ENCODE assay signal across 11 cellular contexts in the genomic region with DNA sequence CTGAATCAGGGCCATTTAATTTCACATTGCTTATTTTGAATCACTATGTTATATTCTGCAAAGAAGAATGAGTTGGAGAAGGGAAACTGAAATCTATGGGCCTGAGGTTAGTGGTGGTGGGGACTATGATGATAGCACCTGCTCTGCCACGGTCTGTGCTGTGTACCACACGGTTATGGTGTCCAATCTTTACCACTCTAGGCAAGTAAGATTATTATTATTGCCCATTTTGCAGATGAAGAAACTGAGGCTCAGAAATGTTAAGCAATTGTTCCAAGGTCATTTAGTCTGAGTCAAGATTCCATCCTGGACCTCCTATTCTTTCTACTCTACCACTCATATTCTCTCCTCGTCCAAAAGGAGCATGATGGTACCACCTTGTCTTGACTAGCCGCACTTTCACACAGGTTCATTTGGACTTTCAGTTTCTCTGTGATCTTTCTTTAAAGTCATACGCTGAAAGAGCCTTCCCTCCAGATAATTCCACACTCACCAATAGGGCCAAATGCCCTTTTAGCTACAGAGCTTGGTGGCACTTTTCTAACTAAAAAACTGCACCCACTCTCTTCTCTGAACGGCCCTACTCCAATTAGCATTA. TPM values are rescaled to one million over a fixed set of nuclear protein-coding genes. Genes with fewer than 3 reads are reported as not detected.
DNase-seq lines count a peak whose midpoint lies in the region; ATAC-seq and TF ChIP-seq lines count a peak whose summit lies in the region.
"Had no signal": no experiment of that assay in that cellular context is flagged by ENCODE, and none has a peak within 500 bp of the region (broad histone marks: within the 10 kb centered on the region; RNA-seq: fewer than 3 reads in every experiment).

No MANE protein-coding gene starts in this region.

- H3K36me3 ChIP-seq in left ventricle myocardium inferior (no peaks in the 10 kb centered on the region), heart left ventricle (no peaks in the 10 kb centered on the region), PC-3 (ENCODE audit: low read depth, low read length) (no peaks in the 10 kb centered on the region), neuronal stem cell (replicated peaks in 1 of 2; ENCODE audit: control insufficient read depth in 2 of 2, insufficient read depth in 2 of 2, low read length in 2 of 2) (no peaks in the 10 kb centered on the region)
- H3K36me3 ChIP-seq: gastroesophageal sphincter had no signal

- H2BK15ac ChIP-seq in neuronal stem cell (ENCODE audit: low read length): no peak overlapping the region

- H3K18ac ChIP-seq in neuronal stem cell (ENCODE audit: low read length): no peak overlapping the region

- H3K9ac ChIP-seq in PC-3 (ENCODE audit: low read length): no peak overlapping the region
- no peak overlapping the region for H3K9ac ChIP-seq in neuronal stem cell (ENCODE audit: low read depth, low read length, poor library complexity)

- ATAC-seq in heart left ventricle (no peak), HG02798 (IDR thresholded peaks at IDR 0.05; ENCODE audit: poor library complexity, unreplicated experiment) (peak; percentile 18), PC-3 (no peak)
- ATAC-seq in stimulated activated naive B cell treated with anti-CD40 and anti-IgM and Interleukin-4, amounts not matched to agents 10 μg/mL and 1 μg/mL and 100 μg/mL, for 72 hours (replicated peaks): no peak
- ATAC-seq: gastroesophageal sphincter had no signal

- H3K27ac ChIP-seq in left ventricle myocardium inferior (replicated peaks): peak overlapping the region; percentile 18
- peak overlapping the region in 2 of 12 donors; percentile 21 to 22 for H3K27ac ChIP-seq in heart left ventricle
- H3K27ac ChIP-seq in PC-3 (ENCODE audit: low read length): no peak overlapping the region
- no peak overlapping the region for H3K27ac ChIP-seq in neuronal stem cell (replicated peaks; ENCODE audit: low read length)

- no peak overlapping the region for H3K23ac ChIP-seq in neuronal stem cell (ENCODE audit: low read depth, low read length, poor library complexity)

- H3K79me1 ChIP-seq in neuronal stem cell (ENCODE audit: low read depth, low read length): no peaks in the 10 kb centered on the region

- no peak overlapping the region for H2BK12ac ChIP-seq in neuronal stem cell (ENCODE audit: low read length)

- no peak overlapping the region for H2BK5ac ChIP-seq in neuronal stem cell (ENCODE audit: low read length)

- no peaks in the 10 kb centered on the region for H4K20me1 ChIP-seq in PC-3 (ENCODE audit: low read length)

- H3K9me3 Mint-ChIP-seq in activated naive CD8-positive, alpha-beta T cell (ENCODE audit: low read depth): no peaks in the 10 kb centered on the region
- peaks cover 6 to 7% of the 10 kb centered on the region in 2 donors for H3K9me3 Mint-ChIP-seq in stimulated activated naive B cell treated with anti-CD40 and anti-IgM and Interleukin-4, amounts not matched to agents 10 μg/mL and 1 μg/mL and 100 μg/mL, for 72 hours

- peak overlapping the region; percentile 85 for H3K27ac Mint-ChIP-seq in activated naive CD8-positive, alpha-beta T cell
- peak overlapping the region; percentile 81 for H3K27ac Mint-ChIP-seq in stimulated activated naive B cell treated with anti-CD40 and anti-IgM and Interleukin-4, amounts not matched to agents 10 μg/mL and 1 μg/mL and 100 μg/mL, for 72 hours

- TF ChIP-seq POLR2A in heart left ventricle (IDR thresholded peaks at IDR 0.05): no peak

- no peak overlapping the region for H2AFZ ChIP-seq in PC-3 (ENCODE audit: low read length)
- no peak overlapping the region for H2AFZ ChIP-seq in neuronal stem cell (ENCODE audit: low read length)

- no peak overlapping the region for H2BK120ac ChIP-seq in neuronal stem cell (ENCODE audit: low read depth, low read length)

- H3K9me3 ChIP-seq in left ventricle myocardium inferior (replicated peaks): peaks cover 4% of the 10 kb centered on the region
- H3K9me3 ChIP-seq in heart left ventricle: no peaks in the 10 kb centered on the region
- H3K9me3 ChIP-seq in PC-3 (ENCODE audit: low read length): no peaks in the 10 kb centered on the region
- H3K9me3 ChIP-seq in neuronal stem cell (replicated peaks in 1 of 2; ENCODE audit: control insufficient read depth in 2 of 2, insufficient read depth in 1 of 2, low read depth in 1 of 2, low read length in 2 of 2): peaks cover 0 to 9% of the 10 kb centered on the region in 2 donors
- H3K9me3 ChIP-seq: gastroesophageal sphincter, mucosa of descending colon had no signal

- no peak overlapping the region for H2AK5ac ChIP-seq in neuronal stem cell (ENCODE audit: low read depth, low read length)

- peak overlapping the region; percentile 69 for H3K4me3 Mint-ChIP-seq in activated naive CD8-positive, alpha-beta T cell
- H3K4me3 Mint-ChIP-seq in stimulated activated naive B cell treated with anti-CD40 and anti-IgM and Interleukin-4, amounts not matched to agents 10 μg/mL and 1 μg/mL and 100 μg/mL, for 72 hours: peak overlapping the region in 1 of 2 donors; percentile 2

- no peaks in the 10 kb centered on the region for H3F3A ChIP-seq in PC-3 (ENCODE audit: low read length, unreplicated experiment)

- H3K4ac ChIP-seq in neuronal stem cell (ENCODE audit: low read length): no peak overlapping the region

- peaks cover 7% of the 10 kb centered on the region for H3K36me3 Mint-ChIP-seq in activated naive CD8-positive, alpha-beta T cell
- peaks cover 12 to 21% of the 10 kb centered on the region in 2 donors for H3K36me3 Mint-ChIP-seq in stimulated activated naive B cell treated with anti-CD40 and anti-IgM and Interleukin-4, amounts not matched to agents 10 μg/mL and 1 μg/mL and 100 μg/mL, for 72 hours

- no peak overlapping the region for H4K91ac ChIP-seq in neuronal stem cell (ENCODE audit: low read depth, low read length, poor library complexity)

- H3K14ac ChIP-seq in neuronal stem cell (ENCODE audit: low read length): no peak overlapping the region

- 92 to 98% (median 93%) methylated on average over 6 of the region's 6 CpGs for WGBS in heart left ventricle, 4 donors
- no CpG with 5 or more reads among the region's 6 CpGs for WGBS in neuronal stem cell (ENCODE audit: extremely low coverage in 2 of 2, insufficient read length in 2 of 2, insufficient replicate concordance in 1 of 2), 2 donors

- CTCF ChIA-PET in PC-3 (lab: Charles Lee): no interaction called here

- H3K27me3 Mint-ChIP-seq in activated naive CD8-positive, alpha-beta T cell: no peaks in the 10 kb centered on the region
- H3K27me3 Mint-ChIP-seq in stimulated activated naive B cell treated with anti-CD40 and anti-IgM and Interleukin-4, amounts not matched to agents 10 μg/mL and 1 μg/mL and 100 μg/mL, for 72 hours: no peaks in the 10 kb centered on the region

- intact Hi-C loops in left ventricle myocardium inferior (cut with micrococcal nuclease) (no loop called here), heart left ventricle (cut with DNase I) (no loop called here), PC-3 (cut with micrococcal nuclease) (no loop called here)

- no peak for TF ChIP-seq CTCF in left ventricle myocardium inferior (IDR thresholded peaks at IDR 0.05; ENCODE audit: borderline replicate concordance)
- TF ChIP-seq CTCF in heart left ventricle (IDR thresholded peaks at IDR 0.05): no peak
- no peak for TF ChIP-seq CTCF in PC-3 (conservative IDR thresholded peaks at IDR 0.05; ENCODE audit: low read depth, low read length)

- H3K27me3 ChIP-seq in left ventricle myocardium inferior (ENCODE audit: low read depth) (no peaks in the 10 kb centered on the region), heart left ventricle (no peaks in the 10 kb centered on the region), PC-3 (ENCODE audit: low read length) (no peaks in the 10 kb centered on the region), neuronal stem cell (ENCODE audit: control insufficient read depth in 3 of 3, insufficient read depth in 3 of 3, low read depth in 1 of 3, low read length in 3 of 3) (no peaks in the 10 kb centered on the region)
- H3K27me3 ChIP-seq: gastroesophageal sphincter had no signal

- no peak for DNase-seq in left ventricle myocardium inferior
- DNase-seq in heart left ventricle: no peak
- DNase-seq in stimulated activated naive B cell treated with anti-CD40 and anti-IgM and Interleukin-4, amounts not matched to agents 10 μg/mL and 1 μg/mL and 100 μg/mL, for 72 hours: no peak
- no peak for DNase-seq in PC-3
- no peak for DNase-seq in neuronal stem cell (ENCODE audit: low spot score)
- DNase-seq in NCI-H510A treated with DMSO at 0.1 percent for 48 hours (lab: John Stamatoyannopoulos, UW): no peak
- DNase-seq: mucosa of descending colon, NCI-H2029 had no signal

- H3K4me1 ChIP-seq in left ventricle myocardium inferior: peaks cover 91% of the 10 kb centered on the region
- peaks cover 6 to 94% (median 64%) of the 10 kb centered on the region in 12 donors for H3K4me1 ChIP-seq in heart left ventricle
- H3K4me1 ChIP-seq in PC-3 (ENCODE audit: insufficient read depth, low read length): peaks cover 3% of the 10 kb centered on the region; the same call in 1 of the 2 replicates
- peaks cover 15% of the 10 kb centered on the region in 2 donors for H3K4me1 ChIP-seq in neuronal stem cell (ENCODE audit: control insufficient read depth in 2 of 2, insufficient read depth in 1 of 2, low read depth in 1 of 2, low read length in 2 of 2)

- H3K9me2 ChIP-seq in PC-3 (replicated peaks; ENCODE audit: low read length): no peaks in the 10 kb centered on the region

- H3K79me2 ChIP-seq in PC-3 (ENCODE audit: low read length): peaks cover 8% of the 10 kb centered on the region; the same call in 1 of the 2 replicates

- H3K4me2 ChIP-seq in PC-3 (ENCODE audit: low read length): no peak overlapping the region
- H3K4me2 ChIP-seq in neuronal stem cell (ENCODE audit: insufficient read depth, low read length, poor library complexity, severe bottlenecking): no peak overlapping the region

- no TSS peak for BruUV-seq in PC-3 (replicated peaks; lab: Mats Ljungman, UMichigan)

- POLR2A ChIA-PET in PC-3 (lab: Charles Lee; ENCODE audit: unreplicated experiment): no interaction called here

- H4K8ac ChIP-seq in neuronal stem cell (ENCODE audit: low read depth, low read length): no peak overlapping the region

- no peak overlapping the region for H3K4me3 ChIP-seq in left ventricle myocardium inferior
- H3K4me3 ChIP-seq in heart left ventricle: no peak overlapping the region
- no peak overlapping the region for H3K4me3 ChIP-seq in PC-3 (ENCODE audit: low read length)
- H3K4me3 ChIP-seq in neuronal stem cell (ENCODE audit: low read length in 2 of 2): no peak overlapping the region
- H3K4me3 ChIP-seq: gastroesophageal sphincter, mucosa of descending colon had no signal

- H3K4me1 Mint-ChIP-seq in activated naive CD8-positive, alpha-beta T cell (ENCODE audit: low read depth): peaks cover 76% of the 10 kb centered on the region
- H3K4me1 Mint-ChIP-seq in stimulated activated naive B cell treated with anti-CD40 and anti-IgM and Interleukin-4, amounts not matched to agents 10 μg/mL and 1 μg/mL and 100 μg/mL, for 72 hours: peaks cover 53 to 89% of the 10 kb centered on the region in 2 donors

RNA-seq across cellular contexts. Expression of a gene that starts 56.2 kb away (rescaled TPM):
- total RNA-seq in left ventricle myocardium inferior (51.6 TPM), heart left ventricle (10 to 100 TPM; 25.0 to 65.8 (median 41.9) TPM), PC-3 (2014; rRNA removed) (16.0 and 21.8 TPM in 2 replicates)
- polyA plus RNA-seq in heart left ventricle: 10 to 100 TPM; 16.2 to 41.5 TPM
- polyA plus RNA-seq in neuronal stem cell (2013, experiment 1 of 2): 1.3 TPM
- 1.4 TPM for polyA plus RNA-seq in neuronal stem cell (2013, experiment 2 of 2)
